Comparison of ENCODE assay signal across 11 cellular contexts in genomic region chr3:195537995-195538394, GRCh38. TPM values are rescaled to one million over a fixed set of nuclear protein-coding genes. Genes with fewer than 3 reads are reported as not detected.
DNase-seq lines count a peak whose midpoint lies in the region; ATAC-seq, FAIRE-seq and TF ChIP-seq lines count a peak whose summit lies in the region.
"Had no signal": no experiment of that assay in that cellular context is flagged by ENCODE, and none has a peak within 500 bp of the region (broad histone marks: within the 10 kb centered on the region; RNA-seq: fewer than 3 reads in every experiment).

No MANE protein-coding gene starts in this region.

- no peak for TF ChIP-seq CTCF in brain microvascular endothelial cell (IDR thresholded peaks at IDR 0.05; ENCODE audit: low read depth, low read length, missing control alignments)

- no peak overlapping the region for H3K4me3 ChIP-seq in brain microvascular endothelial cell (ENCODE audit: low read depth, low read length)
- H3K4me3 ChIP-seq: colonic mucosa had no signal

- DNase-seq in CD1c-positive myeloid dendritic cell (ENCODE audit: extremely low spot score) (peak; percentile 12), NCI-H774 (lab: John Stamatoyannopoulos, UW) (no peak), frontal cortex (ENCODE audit: low spot score in 2 of 2) (no peak), brain microvascular endothelial cell (no peak), HPDE6-E6E7 (ENCODE audit: extremely low spot score) (no peak)
- DNase-seq in activated T-helper 9 cell treated with anti-CD3 and anti-CD28 coated beads, Interleukin-2, amount 50 U/mL, for 16 hours (ENCODE audit: low read depth) = peak; percentile 37
- DNase-seq: colonic mucosa, SIG-M5 had no signal

- FAIRE-seq in frontal cortex (lab: Jason Lieb, UNC) = no peak

- H3K27ac ChIP-seq in brain microvascular endothelial cell = no peak overlapping the region
- H3K27ac ChIP-seq: C4-2B, colonic mucosa had no signal

- no peaks in the 10 kb centered on the region for H3K36me3 ChIP-seq in brain microvascular endothelial cell (replicated peaks)
- H3K36me3 ChIP-seq: colonic mucosa had no signal

- H3K27me3 ChIP-seq in brain microvascular endothelial cell (replicated peaks) = no peaks in the 10 kb centered on the region
- H3K27me3 ChIP-seq: colonic mucosa had no signal

- in situ Hi-C loops in brain microvascular endothelial cell (cut with HindIII; ENCODE audit: low pct_ligation_motif_present, low sequenced_read_pairs) = no loop called here

- peak; percentile 65 for ATAC-seq in GM19351 (IDR thresholded peaks at IDR 0.05; ENCODE audit: unreplicated experiment)
- ATAC-seq in HG03280 (IDR thresholded peaks at IDR 0.05; ENCODE audit: unreplicated experiment) = peak; percentile 63

RNA-seq across cellular contexts. Expression of gene PPP1R2, which starts 5.1 kb away (rescaled TPM):
- total RNA-seq in frontal cortex = 181 TPM

RNA-seq across cellular contexts. Expression of gene APOD, which starts 45.7 kb away (rescaled TPM):
- total RNA-seq in frontal cortex = 2.9 TPM

Comparison
In these comparisons a context has a peak if more than half of its experiments do, and no peak if none do; other contexts are left out.
1. DNase-seq: peak in CD1c-positive myeloid dendritic cell (single experiment) and activated T-helper 9 cell treated with anti-CD3 and anti-CD28 coated beads, Interleukin-2, amount 50 U/mL, for 16 hours (single experiment); none in NCI-H774 (single experiment), frontal cortex (0 of 2), brain microvascular endothelial cell (single experiment) and HPDE6-E6E7 (single experiment).